ENCODE assay signal across 14 cellular contexts in the genomic region with DNA sequence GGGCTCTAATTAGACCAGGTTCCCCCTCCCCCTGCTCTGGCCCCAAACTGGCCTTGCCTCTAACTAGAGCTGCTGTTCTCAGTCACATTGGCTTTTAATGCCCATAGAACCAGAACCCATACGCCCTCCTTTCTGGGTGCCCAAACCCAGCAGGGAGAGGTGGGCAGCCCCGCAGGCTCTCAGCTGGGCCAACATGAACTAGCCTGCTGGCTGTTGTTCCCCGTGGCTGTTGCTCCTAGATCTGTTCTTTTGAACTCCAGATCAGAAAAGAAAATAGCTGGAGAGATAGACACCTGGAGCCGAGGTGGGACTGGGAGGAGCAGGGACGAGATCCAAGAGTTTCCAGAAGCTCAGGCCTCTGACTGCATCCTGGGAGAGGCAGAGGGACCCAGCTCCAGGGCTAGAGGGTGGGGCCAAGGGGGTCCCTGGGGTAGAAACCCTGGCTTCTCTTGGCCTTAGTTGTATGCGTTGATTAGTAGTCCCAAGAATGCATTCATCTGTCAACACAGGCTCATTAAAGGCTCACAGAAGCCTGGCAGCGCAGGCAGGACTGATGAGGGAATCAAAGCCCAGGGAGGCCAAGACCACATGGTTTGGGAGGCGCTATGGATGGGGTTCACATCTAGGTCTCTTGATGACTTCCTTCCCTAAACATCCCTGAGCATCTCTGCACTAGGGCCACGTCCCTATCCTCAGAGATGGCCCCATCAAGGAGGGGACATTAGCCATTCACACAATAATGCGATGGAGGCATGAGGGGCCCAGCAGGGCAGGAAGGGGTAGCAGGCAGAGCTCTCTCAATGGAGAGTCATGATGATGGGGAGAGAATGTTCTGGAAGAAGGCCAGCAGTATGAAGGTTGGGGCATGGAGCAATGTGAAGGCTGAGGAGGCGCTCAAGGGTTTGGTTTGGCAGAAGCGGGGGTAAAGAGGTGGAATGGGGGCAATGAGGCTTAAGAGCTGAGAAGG. TPM values are rescaled to one million over a fixed set of nuclear protein-coding genes. Genes with fewer than 3 reads are reported as not detected.
A peak's percentile ranks its signal among the peaks of the same experiment; 100 is the strongest.
DNase-seq lines count a peak whose midpoint lies in the region; ATAC-seq and TF ChIP-seq lines count a peak whose summit lies in the region.
"Had no signal": no experiment of that assay in that cellular context is flagged by ENCODE, and none has a peak within 500 bp of the region (broad histone marks: within the 10 kb centered on the region; RNA-seq: fewer than 3 reads in every experiment).

No MANE protein-coding gene starts in this region.

- no peak overlapping the region for H3K4me3 ChIP-seq in mucosa of stomach (ENCODE audit: low read length)

- no peaks in the 10 kb centered on the region for H3K36me3 ChIP-seq in mucosa of stomach (ENCODE audit: control insufficient read depth, insufficient read depth, low read length)

- ATAC-seq in Right ventricle myocardium superior (ENCODE audit: poor library complexity) (peak; percentile 55), GM21717 (IDR thresholded peaks at IDR 0.05; ENCODE audit: unreplicated experiment) (no peak)
- no peak for ATAC-seq in stimulated activated memory B cell treated with anti-CD40 and anti-IgM and Interleukin-4, amounts not matched to agents 10 μg/mL and 1 μg/mL and 100 μg/mL, for 72 hours
- ATAC-seq: activated T-cell treated with anti-CD3 and anti-CD28 coated beads, Interleukin-2, amount 50 U/mL, for 72 hours had no signal

- TF ChIP-seq CTCF in endothelial cell (IDR thresholded peaks at IDR 0.05; ENCODE audit: unreplicated experiment): no peak
- no peak for TF ChIP-seq CTCF in type B pancreatic cell (conservative IDR thresholded peaks at IDR 0.05)

- H3K9me3 Mint-ChIP-seq in endothelial cell (ENCODE audit: unreplicated experiment): no peaks in the 10 kb centered on the region
- H3K9me3 Mint-ChIP-seq in type B pancreatic cell: no peaks in the 10 kb centered on the region
- no peaks in the 10 kb centered on the region for H3K9me3 Mint-ChIP-seq in stimulated activated memory B cell treated with anti-CD40 and anti-IgM and Interleukin-4, amounts not matched to agents 10 μg/mL and 1 μg/mL and 100 μg/mL, for 72 hours
- H3K9me3 Mint-ChIP-seq: activated T-cell treated with anti-CD3 and anti-CD28 coated beads, Interleukin-2, amount 50 U/mL, for 72 hours had no signal

- intact Hi-C loops in Right ventricle myocardium superior (cut with DNase I) (no loop called here), cardiac septum (cut with DNase I) (no loop called here)

- no peaks in the 10 kb centered on the region for H3K36me3 Mint-ChIP-seq in endothelial cell (ENCODE audit: low read depth, unreplicated experiment)
- H3K36me3 Mint-ChIP-seq in type B pancreatic cell: no peaks in the 10 kb centered on the region
- H3K36me3 Mint-ChIP-seq in stimulated activated memory B cell treated with anti-CD40 and anti-IgM and Interleukin-4, amounts not matched to agents 10 μg/mL and 1 μg/mL and 100 μg/mL, for 72 hours: no peaks in the 10 kb centered on the region

- H3K4me1 ChIP-seq in mucosa of stomach (ENCODE audit: control insufficient read depth, insufficient read depth, low read length): peaks cover 35% of the 10 kb centered on the region

- no peak overlapping the region for H3K27ac Mint-ChIP-seq in endothelial cell (ENCODE audit: unreplicated experiment)
- H3K27ac Mint-ChIP-seq in type B pancreatic cell: peak overlapping the region; percentile 88
- H3K27ac Mint-ChIP-seq in stimulated activated memory B cell treated with anti-CD40 and anti-IgM and Interleukin-4, amounts not matched to agents 10 μg/mL and 1 μg/mL and 100 μg/mL, for 72 hours: no peak overlapping the region
- H3K27ac Mint-ChIP-seq: activated T-cell treated with anti-CD3 and anti-CD28 coated beads, Interleukin-2, amount 50 U/mL, for 72 hours had no signal

- no peaks in the 10 kb centered on the region for H3K27me3 ChIP-seq in mucosa of stomach (ENCODE audit: control insufficient read depth, insufficient read depth, low read length)

- peak overlapping the region; percentile 5 for H3K4me3 Mint-ChIP-seq in endothelial cell (ENCODE audit: unreplicated experiment)
- H3K4me3 Mint-ChIP-seq in type B pancreatic cell: peak overlapping the region; percentile 59
- no peak overlapping the region for H3K4me3 Mint-ChIP-seq in stimulated activated memory B cell treated with anti-CD40 and anti-IgM and Interleukin-4, amounts not matched to agents 10 μg/mL and 1 μg/mL and 100 μg/mL, for 72 hours
- H3K4me3 Mint-ChIP-seq: activated T-cell treated with anti-CD3 and anti-CD28 coated beads, Interleukin-2, amount 50 U/mL, for 72 hours had no signal

- H3K9me3 ChIP-seq in mucosa of stomach (ENCODE audit: control insufficient read depth, low read length): no peaks in the 10 kb centered on the region

- peak overlapping the region; percentile 47 for H3K9ac ChIP-seq in mucosa of stomach (ENCODE audit: low read length)

- H3K27me3 Mint-ChIP-seq in endothelial cell (ENCODE audit: unreplicated experiment) (peaks cover 5% of the 10 kb centered on the region), type B pancreatic cell (no peaks in the 10 kb centered on the region)
- peaks cover 39% of the 10 kb centered on the region for H3K27me3 Mint-ChIP-seq in stimulated activated memory B cell treated with anti-CD40 and anti-IgM and Interleukin-4, amounts not matched to agents 10 μg/mL and 1 μg/mL and 100 μg/mL, for 72 hours

- DNase-seq in Right ventricle myocardium superior (no peak), cardiac septum (ENCODE audit: low spot score) (no peak), endothelial cell (ENCODE audit: low spot score) (no peak), type B pancreatic cell (ENCODE audit: extremely low spot score, unreplicated experiment) (no peak), ecto neural progenitor cell (ENCODE audit: low spot score) (no peak)
- DNase-seq: activated CD4-positive, CD25-positive, alpha-beta regulatory T cell treated with anti-CD3 and anti-CD28 coated beads, Interleukin-2, amount 50 U/mL, for 72 hours; activated T-cell treated with anti-CD3 and anti-CD28 coated beads, Interleukin-2, amount 50 U/mL, for 72 hours; DND-41; left cardiac atrium; NCI-H524 had no signal

- H3K4me1 Mint-ChIP-seq in endothelial cell (ENCODE audit: unreplicated experiment) (peaks cover 7% of the 10 kb centered on the region), type B pancreatic cell (ENCODE audit: unreplicated experiment) (peaks cover 31% of the 10 kb centered on the region)
- H3K4me1 Mint-ChIP-seq in stimulated activated memory B cell treated with anti-CD40 and anti-IgM and Interleukin-4, amounts not matched to agents 10 μg/mL and 1 μg/mL and 100 μg/mL, for 72 hours: no peaks in the 10 kb centered on the region

RNA-seq across cellular contexts. Expression of a gene that starts 1.3 kb away (rescaled TPM):
- not detected for total RNA-seq in Right ventricle myocardium superior
- not detected for total RNA-seq in cardiac septum
- total RNA-seq in endothelial cell (ENCODE audit: unreplicated experiment): not detected
- total RNA-seq in type B pancreatic cell (ENCODE audit: low replicate concordance): not detected in 2 replicates
- total RNA-seq: activated T-cell treated with anti-CD3 and anti-CD28 coated beads, Interleukin-2, amount 50 U/mL, for 72 hours; left cardiac atrium; pulmonary artery endothelial cell had no signal

RNA-seq across cellular contexts. Expression of a gene that starts 48.8 kb away (rescaled TPM):
- total RNA-seq in Right ventricle myocardium superior (53.0 TPM), cardiac septum (41.3 TPM), endothelial cell (ENCODE audit: unreplicated experiment) (22.9 TPM), type B pancreatic cell (ENCODE audit: low replicate concordance) (24.7 and 78.8 TPM in 2 replicates)
